20 cellular contexts compared by ENCODE assay signal in genomic region chr3:22980346-22980745, GRCh38.
A peak's percentile ranks its signal among the peaks of the same experiment; 100 is the strongest.
DNase-seq lines count a peak whose midpoint lies in the region; ATAC-seq and FAIRE-seq lines count a peak whose summit lies in the region.
"Had no signal": no experiment of that assay in that cellular context is flagged by ENCODE, and none has a peak within 500 bp of the region (broad histone marks: within the 10 kb centered on the region; RNA-seq: fewer than 3 reads in every experiment).

No MANE protein-coding gene starts in this region.

- DNase-seq in HTR-8/SVneo (ENCODE audit: insufficient read length, low spot score) (peak; percentile 45), amniotic epithelial cell (ENCODE audit: low read depth) (peak; percentile 75), left cardiac atrium (no peak), skeletal muscle cell (ENCODE audit: low read depth) (peak; percentile 1), germinal center (ENCODE audit: low spot score) (no peak), NCI-H774 (lab: John Stamatoyannopoulos, UW) (no peak)
- DNase-seq: activated CD4-positive, alpha-beta T cell treated with anti-CD3 and anti-CD28 coated beads, Interleukin-2, amount 10 ng/mL, durations not matched to agents 24 days and 14 days; activated CD8-positive, alpha-beta memory T cell treated with anti-CD3 and anti-CD28 coated beads, Interleukin-2, amount 50 U/mL, for 48 hours; activated gamma-delta T cell; amygdala; cortex of kidney; H7; naive thymus-derived CD4-positive, alpha-beta T cell; NCI-H2029; NCI-H524 treated with DMSO at 0.1 percent for 48 hours; stimulated activated CD4-positive, alpha-beta T cell treated with anti-CD3 and anti-CD28 coated beads, Interleukin-12 subunit alpha, Interleukin-12 subunit beta, amount 100 ng/mL, for 4 hours had no signal

- peak; percentile 9 for FAIRE-seq in HTR-8/SVneo (lab: Jason Lieb, UNC)
- FAIRE-seq: endothelial cell of umbilical vein had no signal

- intact Hi-C loops in left cardiac atrium (cut with DNase I): no loop called here

- ATAC-seq in left cardiac atrium (peak; percentile 77 to 82), GM19328 (IDR thresholded peaks at IDR 0.05; ENCODE audit: unreplicated experiment) (no peak)
- ATAC-seq: gastroesophageal sphincter; naive thymus-derived CD4-positive, alpha-beta T cell had no signal

- H3K4me3 ChIP-seq in skeletal muscle cell (ENCODE audit: low read depth, low read length): no peak overlapping the region
- H3K4me3 ChIP-seq: gastroesophageal sphincter, PC-9 had no signal

Comparison
In these comparisons a context has a peak if more than half of its experiments do, and no peak if none do; other contexts are left out.
1. DNase-seq: peak in HTR-8/SVneo (single experiment), amniotic epithelial cell (single experiment) and skeletal muscle cell (single experiment); none in left cardiac atrium (single experiment), germinal center (single experiment) and NCI-H774 (single experiment).